ENCODE assay signal across 25 cellular contexts in genomic region chr3:53173107-53173506, GRCh38.
"Had no signal": no experiment of that assay in that cellular context is flagged by ENCODE, and none has a peak within 500 bp of the region (broad histone marks: within the 10 kb centered on the region; RNA-seq: fewer than 3 reads in every experiment).

No MANE protein-coding gene starts in this region.

- H3K4me3 ChIP-seq: adrenal gland, breast epithelium, colonic mucosa, lung, sigmoid colon, smooth muscle cell, upper lobe of left lung had no signal

- H3K36me3 Mint-ChIP-seq: activated naive CD4-positive, alpha-beta T cell treated with anti-CD3 and anti-CD28 coated beads, Interleukin-2, amount 50 U/mL, for 72 hours had no signal

- H3K36me3 ChIP-seq: breast epithelium, colonic mucosa had no signal

- H3K27ac ChIP-seq: breast epithelium, colonic mucosa, sigmoid colon had no signal

- DNase-seq: activated B cell treated with CpG ODN at 0.5 μM for 24 hours; activated CD4-positive, alpha-beta T cell treated with anti-CD3 and anti-CD28 coated beads for 36 hours; activated CD4-positive, alpha-beta T cell treated with anti-CD3 and anti-CD28 coated beads, Interleukin-2, amount 50 U/mL, for 4 hours; activated CD8-positive, alpha-beta memory T cell treated with anti-CD3 and anti-CD28 coated beads for 24 hours; activated CD8-positive, alpha-beta memory T cell treated with anti-CD3 and anti-CD28 coated beads, Interleukin-2, amount 50 U/mL, for 4 hours; activated T-cell treated with anti-CD3 and anti-CD28 coated beads, Interleukin-2, amount 50 U/mL, for 24 hours; adrenal gland; colonic mucosa; erythroblast; foreskin fibroblast; nucleus accumbens; posterior cingulate gyrus; sigmoid colon; stimulated activated CD4-positive, alpha-beta T cell treated with anti-CD3 and anti-CD28 coated beads, Interleukin-15, amount 100 ng/mL, for 24 hours; stimulated activated naive CD4-positive, alpha-beta T cell treated with Interleukin-2 at 50 U/mL for 16 hours; T1000; upper lobe of left lung had no signal

- H3K27me3 Mint-ChIP-seq: activated B cell treated with CpG ODN at 0.5 μM for 24 hours; activated CD4-positive, alpha-beta T cell treated with anti-CD3 and anti-CD28 coated beads for 36 hours; activated T-cell treated with anti-CD3 and anti-CD28 coated beads, Interleukin-2, amount 50 U/mL, for 24 hours; activated T-helper 17 cell treated with anti-CD3 and anti-CD28 coated beads, Interleukin-2, amount 50 U/mL, for 72 hours had no signal

- H3K4me3 Mint-ChIP-seq: activated CD4-positive, alpha-beta T cell treated with anti-CD3 and anti-CD28 coated beads for 36 hours; activated T-cell treated with anti-CD3 and anti-CD28 coated beads, Interleukin-2, amount 50 U/mL, for 24 hours; activated T-helper 17 cell treated with anti-CD3 and anti-CD28 coated beads, Interleukin-2, amount 50 U/mL, for 72 hours; mesothelial cell of epicardium; nephron; T-helper 1 cell treated with Interleukin-12 subunit alpha and Interleukin-12 subunit beta and Interleukin-4 antibody, amounts not matched to agents 30 μg/mL and 1 μg/mL, for 36 hours had no signal

- H3K27ac Mint-ChIP-seq: activated CD4-positive, alpha-beta T cell treated with anti-CD3 and anti-CD28 coated beads for 36 hours; activated T-cell treated with anti-CD3 and anti-CD28 coated beads, Interleukin-2, amount 50 U/mL, for 24 hours; activated T-helper 17 cell treated with anti-CD3 and anti-CD28 coated beads, Interleukin-2, amount 50 U/mL, for 72 hours; nephron; T-helper 1 cell treated with Interleukin-12 subunit alpha and Interleukin-12 subunit beta and Interleukin-4 antibody, amounts not matched to agents 30 μg/mL and 1 μg/mL, for 36 hours had no signal

- H3K4me2 ChIP-seq: smooth muscle cell had no signal

- H3K9me3 ChIP-seq: adrenal gland, breast epithelium, colonic mucosa, sigmoid colon, upper lobe of left lung had no signal

- H3K27me3 ChIP-seq: adrenal gland, breast epithelium, colonic mucosa, sigmoid colon, upper lobe of left lung had no signal

- H3K9me3 Mint-ChIP-seq: activated B cell treated with CpG ODN at 0.5 μM for 24 hours; activated naive CD4-positive, alpha-beta T cell treated with anti-CD3 and anti-CD28 coated beads, Interleukin-2, amount 50 U/mL, for 72 hours; activated T-cell treated with anti-CD3 and anti-CD28 coated beads, Interleukin-2, amount 50 U/mL, for 24 hours; activated T-helper 17 cell treated with anti-CD3 and anti-CD28 coated beads, Interleukin-2, amount 50 U/mL, for 72 hours; mesothelial cell of epicardium; nephron; T-helper 1 cell treated with Interleukin-12 subunit alpha and Interleukin-12 subunit beta and Interleukin-4 antibody, amounts not matched to agents 30 μg/mL and 1 μg/mL, for 36 hours had no signal

- H3K4me1 ChIP-seq: sigmoid colon had no signal

- ATAC-seq: activated CD4-positive, alpha-beta T cell treated with anti-CD3 and anti-CD28 coated beads for 36 hours; activated naive CD4-positive, alpha-beta T cell treated with anti-CD3 and anti-CD28 coated beads, Interleukin-2, amount 50 U/mL, for 72 hours; activated T-helper 17 cell treated with anti-CD3 and anti-CD28 coated beads, Interleukin-2, amount 50 U/mL, for 72 hours had no signal
